ENCODE assay signal across 28 cellular contexts in genomic region chr3:137081711-137082110, GRCh38.
"Had no signal": no experiment of that assay in that cellular context is flagged by ENCODE, and none has a peak within 500 bp of the region (broad histone marks: within the 10 kb centered on the region; RNA-seq: fewer than 3 reads in every experiment).

No MANE protein-coding gene starts in this region.

- H3K9me3 ChIP-seq: left lung, lower lobe of right lung, neutrophil, right atrium auricular region, suprapubic skin, thoracic aorta, tibial artery, upper lobe of right lung had no signal

- H3K27ac ChIP-seq: left lung, lower lobe of right lung, neural progenitor cell, neutrophil, parathyroid adenoma, right atrium auricular region, skin epidermis, suprapubic skin, thoracic aorta, tibial artery, upper lobe of right lung had no signal

- H3K27me3 ChIP-seq: left lung, neural progenitor cell, right atrium auricular region, suprapubic skin had no signal

- H3K36me3 ChIP-seq: left lung, lower lobe of right lung, neural progenitor cell, neutrophil, right atrium auricular region, suprapubic skin, thoracic aorta, tibial artery, upper lobe of right lung had no signal

- ATAC-seq: left cardiac atrium; left lung; lower lobe of right lung; natural killer cell; sciatic nerve; stimulated activated effector memory CD8-positive, alpha-beta T cell treated with anti-CD3 and anti-CD28 coated beads, Interleukin-12 subunit alpha, Interleukin-12 subunit beta, amount 100 ng/mL, for 72 hours; upper lobe of right lung had no signal

- DNase-seq: hippocampal formation; kidney glomerular epithelial cell; left cardiac atrium; left lung; lower lobe of right lung; mammary epithelial cell; mesenchymal stem cell; naive B cell; natural killer cell; nephron progenitor cell; occipital lobe; stimulated activated CD4-positive, alpha-beta T cell treated with anti-CD3 and anti-CD28 coated beads, Interleukin-12 subunit alpha, Interleukin-12 subunit beta, amount 100 ng/mL, for 4 hours; stimulated activated CD4-positive, alpha-beta T cell treated with anti-CD3 and anti-CD28 coated beads, Interleukin-15, amount 100 ng/mL, for 24 hours; stimulated activated CD4-positive, alpha-beta T cell treated with anti-CD3 and anti-CD28 coated beads, Interleukin-2, amount 100 ng/mL, for 24 hours; stimulated activated CD4-positive, alpha-beta T cell treated with anti-CD3 and anti-CD28 coated beads, Interleukin-4, amount 100 ng/mL, for 24 hours; stimulated activated naive CD4-positive, alpha-beta T cell; tibial artery; trophoblast cell; upper lobe of right lung had no signal

- H3K4me1 ChIP-seq: left lung, lower lobe of right lung, neural progenitor cell, parathyroid adenoma, right atrium auricular region, suprapubic skin, tibial artery, upper lobe of right lung had no signal

- H3K4me3 ChIP-seq: left lung, lower lobe of right lung, neural progenitor cell, right atrium auricular region, skin epidermis, suprapubic skin, thoracic aorta, tibial artery, upper lobe of right lung had no signal
